In genomic region chr10:124825702-124826101, GRCh38 we compare ENCODE assay signal across 9 cellular contexts.
"Had no signal": no experiment of that assay in that cellular context is flagged by ENCODE, and none has a peak within 500 bp of the region (broad histone marks: within the 10 kb centered on the region; RNA-seq: fewer than 3 reads in every experiment).

No MANE protein-coding gene starts in this region.

- H3K9me3 Mint-ChIP-seq: IgD-negative memory B cell had no signal

- H3K4me1 ChIP-seq: HAP-1 had no signal

- DNase-seq: GM23248, GOT3, H7, KBM-7 had no signal

- H3K9ac ChIP-seq: GM23248, KMS-11 had no signal

- H3K4me3 ChIP-seq: GM23248, HAP-1 had no signal

- ATAC-seq: HCT116 had no signal

- H3K9me3 ChIP-seq: HAP-1 had no signal

- H3K27ac ChIP-seq: GM23248, KMS-11 had no signal

- H3K4me2 ChIP-seq: KMS-11 had no signal

- H3K4me1 Mint-ChIP-seq: IgD-negative memory B cell had no signal

- FAIRE-seq: HTR-8/SVneo had no signal

- H3K4me3 Mint-ChIP-seq: IgD-negative memory B cell had no signal

- H3K27ac Mint-ChIP-seq: IgD-negative memory B cell had no signal

- H2AFZ ChIP-seq: GM23248 had no signal
